8 cellular contexts compared by ENCODE assay signal in the genomic region with DNA sequence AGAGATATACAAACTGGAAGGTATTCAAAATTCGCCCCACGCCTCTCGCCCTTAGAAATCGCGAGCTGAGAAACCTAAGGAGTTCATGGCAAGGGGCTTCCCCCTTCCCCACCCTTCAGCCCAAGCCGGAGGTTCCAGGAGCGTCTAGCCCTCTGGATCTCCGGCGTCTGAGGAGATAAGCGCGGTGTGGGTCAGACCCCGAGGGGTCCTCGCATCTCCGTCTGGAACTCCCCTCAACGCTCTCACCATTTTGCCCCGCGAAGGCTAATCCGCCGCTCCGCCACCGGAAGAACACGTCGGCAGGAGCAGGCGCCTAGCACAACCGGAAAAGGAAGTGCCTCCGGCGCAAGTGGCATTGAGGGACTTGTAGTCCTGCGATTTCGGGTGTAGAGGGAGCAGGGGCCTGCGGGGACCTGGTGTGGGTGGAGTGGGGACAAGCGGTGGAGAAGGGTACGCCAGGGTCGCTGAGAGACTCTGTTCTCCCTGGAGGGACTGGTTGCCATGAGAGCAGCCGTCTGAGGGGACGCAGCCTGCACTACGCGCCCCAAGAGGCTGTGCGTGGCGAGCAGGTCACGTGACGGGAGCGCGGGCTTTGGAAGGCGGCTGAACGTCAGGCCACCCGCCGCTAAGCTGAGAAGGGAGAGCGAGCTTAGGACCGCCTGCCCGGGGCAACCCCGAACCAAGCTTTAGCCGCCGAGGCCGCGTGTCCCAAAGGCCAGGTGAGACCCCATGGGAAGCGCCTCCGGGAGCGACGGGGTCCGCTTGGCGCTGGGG. TPM values are rescaled to one million over a fixed set of nuclear protein-coding genes. Genes with fewer than 3 reads are reported as not detected.
DNase-seq lines count a peak whose midpoint lies in the region; ATAC-seq, FAIRE-seq and TF ChIP-seq lines count a peak whose summit lies in the region.

A gene with protein sequence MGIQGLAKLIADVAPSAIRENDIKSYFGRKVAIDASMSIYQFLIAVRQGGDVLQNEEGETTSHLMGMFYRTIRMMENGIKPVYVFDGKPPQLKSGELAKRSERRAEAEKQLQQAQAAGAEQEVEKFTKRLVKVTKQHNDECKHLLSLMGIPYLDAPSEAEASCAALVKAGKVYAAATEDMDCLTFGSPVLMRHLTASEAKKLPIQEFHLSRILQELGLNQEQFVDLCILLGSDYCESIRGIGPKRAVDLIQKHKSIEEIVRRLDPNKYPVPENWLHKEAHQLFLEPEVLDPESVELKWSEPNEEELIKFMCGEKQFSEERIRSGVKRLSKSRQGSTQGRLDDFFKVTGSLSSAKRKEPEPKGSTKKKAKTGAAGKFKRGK (plus strand): TSS at position 602 of the 774 bp plus-strand sequence. CDS start 2,451 bp downstream, outside the sequence.
A gene (minus strand): TSS at position 290 of the 774 bp plus-strand sequence. CDS start 41 bp downstream, at position 249.

- CTCF ChIA-PET in HepG2 (lab: Yijun Ruan, JAX; ENCODE audit: low intra/inter-chr PET ratio, low total read pairs) = no interaction called here

- H3K9ac ChIP-seq in BLaER1 (peak within 1 kb of the TSS; percentile 100), HepG2 (ENCODE audit: insufficient read depth, low read depth, low read length) (peak within 1 kb of the TSS; percentile 96)

- H3K4me1 ChIP-seq in BLaER1 = peaks cover 61% of the 10 kb centered on the region
- peaks cover 49% of the 10 kb centered on the region for H3K4me1 ChIP-seq in HepG2 (ENCODE audit: insufficient read depth, low read length)

- H3K9me3 ChIP-seq in BLaER1 (no peaks in the 10 kb centered on the region), HepG2 (ENCODE audit: low read length) (no peaks in the 10 kb centered on the region)

- peak within 1 kb of the TSS; percentile 88 for H2AFZ ChIP-seq in HepG2 (ENCODE audit: low read length)

- peak; percentile 95 for DNase-seq in NCI-H526 treated with DMSO at 0.1 percent for 48 hours (lab: John Stamatoyannopoulos, UW)
- peak; percentile 81 for DNase-seq in activated CD4-positive, alpha-beta T cell treated with anti-CD3 and anti-CD28 coated beads, Interleukin-2, amount 50 U/mL, for 1 hour
- DNase-seq in dedifferentiated amniotic fluid mesenchymal stem cell (ENCODE audit: extremely low spot score) = peak; percentile 89
- peak; percentile 91 for DNase-seq in HepG2 (ENCODE audit: low spot score)
- DNase-seq in stimulated activated CD4-positive, alpha-beta T cell treated with anti-CD3 and anti-CD28 coated beads, Interleukin-2, amount 100 ng/mL, for 48 hours = peak; percentile 78 to 84

- WGBS in HepG2 (ENCODE audit: low lambda C conversion rate) = 0% methylated on average over 8 of the region's 61 CpGs

- TF ChIP-seq RAD21 in HepG2 (CRISPR knock-in tag; IDR thresholded peaks at IDR 0.05) = no peak

- peak; percentile 91 for ATAC-seq in GM19328 (IDR thresholded peaks at IDR 0.05; ENCODE audit: unreplicated experiment)
- peak; percentile 65 for ATAC-seq in HG03469 (IDR thresholded peaks at IDR 0.05; ENCODE audit: unreplicated experiment)
- peak; percentile 86 for ATAC-seq in HepG2

- no TSS peak for BruUV-seq in HepG2 (replicated peaks; lab: Mats Ljungman, UMichigan)

- H3K4me2 ChIP-seq in BLaER1 = peak within 1 kb of the TSS; percentile 86
- peak within 1 kb of the TSS; percentile 89 for H3K4me2 ChIP-seq in HepG2 (ENCODE audit: low read depth, low read length)

- H4K20me1 ChIP-seq in BLaER1 = peaks cover 53% of the 10 kb centered on the region
- no peaks in the 10 kb centered on the region; the same call in 1 of the 2 replicates for H4K20me1 ChIP-seq in HepG2 (ENCODE audit: insufficient read depth, low read length)

- intact Hi-C loops in HepG2 (cut with micrococcal nuclease; ENCODE audit: unreplicated experiment) = loop anchor here (1.0 kb wide), 1 partner anchor 316 kb away; no protein-coding TSS in a partner anchor

- FAIRE-seq in HepG2 (lab: Jason Lieb, UNC) = no peak

- TF ChIP-seq POLR2A in HepG2 (IDR thresholded peaks at IDR 0.05; ENCODE audit: insufficient read depth in 1 of 2, low read depth in 2 of 2, low read length in 2 of 2) = peak; percentile 79 to 89

- no peak for TF ChIP-seq EP300 in HepG2 (IDR thresholded peaks at IDR 0.05; ENCODE audit: low read depth in 2 of 2, low read length in 2 of 2)
- 0 out of 2 replicates have a peak, but pooled peaks have one; percentile 5 for TF ChIP-seq EP300 in HepG2 (CRISPR knock-in tag; IDR thresholded peaks at IDR 0.05; ENCODE audit: borderline replicate concordance)

- H3K27me3 ChIP-seq in BLaER1 (no peaks in the 10 kb centered on the region), HepG2 (ENCODE audit: control insufficient read depth in 1 of 2, insufficient read depth in 2 of 2, low read length in 2 of 2) (no peaks in the 10 kb centered on the region; a peak in 1 of 5 replicates)

- no peak for TF ChIP-seq CTCF in HepG2 (CRISPR knock-in tag; IDR thresholded peaks at IDR 0.05)

- in situ Hi-C loops in HepG2 (cut with HindIII; ENCODE audit: extremely low pct_ligation_motif_present, low pct_unique_long_range_greater_than_20kb) = loop anchor here (10.0 kb wide), 1 partner anchor 292 kb away; no protein-coding TSS in a partner anchor

- H3K27ac ChIP-seq in BLaER1 (peak within 1 kb of the TSS; percentile 100), HepG2 (ENCODE audit: extremely low read length, insufficient read depth, low read length) (peak within 1 kb of the TSS; percentile 99)

- POLR2A ChIA-PET in HepG2 (lab: Yijun Ruan, JAX) = interaction anchor here (0.6 to 4.2 kb wide), 24 partner anchors 9 to 799 kb away, joined by 3 to 50 read pairs (median 4); a partner anchor contains a TSS

- H3K79me2 ChIP-seq in HepG2 (ENCODE audit: insufficient read depth, low read length) = peaks cover 47% of the 10 kb centered on the region

- H3K4me3 ChIP-seq in BLaER1 = peak within 1 kb of the TSS; percentile 87
- H3K4me3 ChIP-seq in HepG2 (replicated peaks in 1 of 3; ENCODE audit: insufficient read depth in 1 of 3, low read depth in 2 of 3, low read length in 3 of 3) = peak within 1 kb of the TSS; percentile 68 to 87 (median 81)

- peaks cover 62% of the 10 kb centered on the region for H3K36me3 ChIP-seq in BLaER1
- H3K36me3 ChIP-seq in HepG2 (replicated peaks in 1 of 2; ENCODE audit: control insufficient read depth in 1 of 2, insufficient read depth in 2 of 2, low read length in 2 of 2) = peaks cover 10 to 48% of the 10 kb centered on the region in 2 experiments

RNA-seq across cellular contexts. Expression of the first gene that starts in this region (rescaled TPM):
- total RNA-seq in HepG2 (2016; rRNA removed; fragmentation: Illumina TruSeq; extraction: Trizol) = 102 and 116 TPM in 2 replicates
- total RNA-seq in HepG2 (2016; cell fraction: cytosol; rRNA removed; fragmentation: Illumina TruSeq; extraction: Trizol; ENCODE audit: low read depth) = 9.9 and 12.9 TPM in 2 replicates
- 103 and 117 TPM in 2 replicates for total RNA-seq in HepG2 (2016; cell fraction: insoluble cytoplasmic fraction; rRNA removed; fragmentation: Illumina TruSeq; extraction: Trizol)
- total RNA-seq in HepG2 (2016; cell fraction: membrane; rRNA removed; fragmentation: Illumina TruSeq; extraction: Trizol) = 25.3 and 31.0 TPM in 2 replicates
- total RNA-seq in HepG2 (2016; cell fraction: nucleus; rRNA removed; fragmentation: Illumina TruSeq; extraction: Trizol) = 47.5 and 54.1 TPM in 2 replicates
- polyA plus RNA-seq in HepG2 (2011; rRNA removed) = 10.9 and 12.4 TPM in 2 replicates
- 11.9 and 14.6 TPM in 2 replicates for polyA plus RNA-seq in HepG2 (2011; cell fraction: cytosol; rRNA removed)
- polyA plus RNA-seq in HepG2 (2011; cell fraction: nucleus; rRNA removed) = 4.0 and 5.3 TPM in 2 replicates
- polyA plus RNA-seq in HepG2 (2012) = 11.2 and 20.0 TPM in 2 replicates
- polyA plus RNA-seq in HepG2 (2016; cell fraction: cytosol; fragmentation: Illumina TruSeq; extraction: Trizol; ENCODE audit: low read depth) = 5.2 and 7.1 TPM in 2 replicates
- polyA plus RNA-seq in HepG2 (2016; cell fraction: insoluble cytoplasmic fraction; fragmentation: Illumina TruSeq; extraction: Trizol; ENCODE audit: low read depth) = 94.2 and 98.7 TPM in 2 replicates
- 12.2 and 15.7 TPM in 2 replicates for polyA plus RNA-seq in HepG2 (2016; cell fraction: membrane; fragmentation: Illumina TruSeq; extraction: Trizol; ENCODE audit: low read depth)
- 60.2 and 63.1 TPM in 2 replicates for polyA plus RNA-seq in HepG2 (2016; cell fraction: nucleus; fragmentation: Illumina TruSeq; extraction: Trizol; ENCODE audit: insufficient read depth, low read depth)
- 25.3 and 218 TPM in 2 replicates for polyA minus RNA-seq in HepG2 (2011; rRNA and poly(A)+ RNA removed; ENCODE audit: low replicate concordance)
- 7.6 and 10.2 TPM in 2 replicates for polyA minus RNA-seq in HepG2 (2011; cell fraction: cytosol; rRNA and poly(A)+ RNA removed)
- polyA minus RNA-seq in HepG2 (2011; cell fraction: nucleus; rRNA and poly(A)+ RNA removed) = 10.8 and 11.8 TPM in 2 replicates

RNA-seq across cellular contexts. Expression of the second gene that starts in this region (rescaled TPM):
- total RNA-seq in HepG2 (2016; rRNA removed; fragmentation: Illumina TruSeq; extraction: Trizol) = 164 and 175 TPM in 2 replicates
- 124 and 186 TPM in 2 replicates for total RNA-seq in HepG2 (2016; cell fraction: cytosol; rRNA removed; fragmentation: Illumina TruSeq; extraction: Trizol; ENCODE audit: low read depth)
- 157 and 180 TPM in 2 replicates for total RNA-seq in HepG2 (2016; cell fraction: insoluble cytoplasmic fraction; rRNA removed; fragmentation: Illumina TruSeq; extraction: Trizol)
- 166 and 206 TPM in 2 replicates for total RNA-seq in HepG2 (2016; cell fraction: membrane; rRNA removed; fragmentation: Illumina TruSeq; extraction: Trizol)
- total RNA-seq in HepG2 (2016; cell fraction: nucleus; rRNA removed; fragmentation: Illumina TruSeq; extraction: Trizol) = 83.5 and 96.3 TPM in 2 replicates
- 363 and 424 TPM in 2 replicates for polyA plus RNA-seq in HepG2 (2011; rRNA removed)
- polyA plus RNA-seq in HepG2 (2011; cell fraction: cytosol; rRNA removed) = 333 and 381 TPM in 2 replicates
- polyA plus RNA-seq in HepG2 (2011; cell fraction: nucleus; rRNA removed) = 70.6 and 77.2 TPM in 2 replicates
- 225 and 301 TPM in 2 replicates for polyA plus RNA-seq in HepG2 (2012)
- polyA plus RNA-seq in HepG2 (2016; cell fraction: cytosol; fragmentation: Illumina TruSeq; extraction: Trizol; ENCODE audit: low read depth) = 181 and 226 TPM in 2 replicates
- polyA plus RNA-seq in HepG2 (2016; cell fraction: insoluble cytoplasmic fraction; fragmentation: Illumina TruSeq; extraction: Trizol; ENCODE audit: low read depth) = 187 and 188 TPM in 2 replicates
- 185 and 215 TPM in 2 replicates for polyA plus RNA-seq in HepG2 (2016; cell fraction: membrane; fragmentation: Illumina TruSeq; extraction: Trizol; ENCODE audit: low read depth)
- 173 and 175 TPM in 2 replicates for polyA plus RNA-seq in HepG2 (2016; cell fraction: nucleus; fragmentation: Illumina TruSeq; extraction: Trizol; ENCODE audit: insufficient read depth, low read depth)
- polyA minus RNA-seq in HepG2 (2011; rRNA and poly(A)+ RNA removed; ENCODE audit: low replicate concordance) = 153 and 413 TPM in 2 replicates
- polyA minus RNA-seq in HepG2 (2011; cell fraction: cytosol; rRNA and poly(A)+ RNA removed) = 79.2 and 82.2 TPM in 2 replicates
- polyA minus RNA-seq in HepG2 (2011; cell fraction: nucleus; rRNA and poly(A)+ RNA removed) = 54.3 and 55.7 TPM in 2 replicates

Comparison
In these comparisons a context has a peak if more than half of its experiments do, and no peak if none do; other contexts are left out.
1. Peak in every context shown above with its lines: DNase-seq, ATAC-seq, H3K4me3 ChIP-seq and H3K27ac ChIP-seq.